Comparison of ENCODE assay signal across 12 cellular contexts in genomic region chr10:13834581-13835286, GRCh38.
DNase-seq lines count a peak whose midpoint lies in the region; ATAC-seq, FAIRE-seq and TF ChIP-seq lines count a peak whose summit lies in the region.
"Had no signal": no experiment of that assay in that cellular context is flagged by ENCODE, and none has a peak within 500 bp of the region (broad histone marks: within the 10 kb centered on the region; RNA-seq: fewer than 3 reads in every experiment).

No MANE protein-coding gene starts in this region.

- TF ChIP-seq CTCF in liver (IDR thresholded peaks at IDR 0.05; ENCODE audit: low read depth, low read length, missing input control) (no peak), HepG2 (CRISPR knock-in tag; IDR thresholded peaks at IDR 0.05) (no peak), fibroblast of lung (conservative IDR thresholded peaks at IDR 0.05 in 1 of 2, IDR thresholded peaks at IDR 0.05 in 1 of 2; ENCODE audit: low read depth in 1 of 2, low read length in 2 of 2) (no peak), mucosa of descending colon (IDR thresholded peaks at IDR 0.05) (no peak)

- H3K9ac ChIP-seq in liver (ENCODE audit: low read depth in 1 of 2, low read length in 2 of 2) (no peak overlapping the region), HepG2 (ENCODE audit: insufficient read depth, low read depth, low read length) (no peak overlapping the region), fibroblast of lung (ENCODE audit: insufficient read depth, low read length) (no peak overlapping the region)

- no peak for DNase-seq in HepG2 (ENCODE audit: low spot score)
- DNase-seq in fibroblast of lung (ENCODE audit: low read depth in 2 of 2): peak; percentile 61 to 72
- peak in 1 of 3 donors; percentile 31 for DNase-seq in mucosa of descending colon
- DNase-seq in activated CD4-positive, alpha-beta T cell treated with anti-CD3 and anti-CD28 coated beads, Interleukin-2, amount 50 U/mL, for 48 hours: no peak
- DNase-seq: NCI-H510A treated with DMSO at 0.1 percent for 48 hours, WERI-Rb-1 had no signal

- POLR2A ChIA-PET in HepG2 (lab: Yijun Ruan, JAX): no interaction called here

- TF ChIP-seq POLR2A in HepG2 (IDR thresholded peaks at IDR 0.05; ENCODE audit: insufficient read depth in 1 of 2, low read depth in 2 of 2, low read length in 2 of 2): no peak

- H3K4me3 ChIP-seq in liver (ENCODE audit: low read depth in 1 of 3, low read length in 3 of 3): no peak overlapping the region
- no peak overlapping the region for H3K4me3 ChIP-seq in HepG2 (replicated peaks in 1 of 3; ENCODE audit: insufficient read depth in 1 of 3, low read depth in 2 of 3, low read length in 3 of 3)
- no peak overlapping the region for H3K4me3 ChIP-seq in fibroblast of lung (replicated peaks in 1 of 4; ENCODE audit: control extremely low read depth in 1 of 4, insufficient read depth in 1 of 4, low read depth in 3 of 4, low read length in 4 of 4)
- no peak overlapping the region for H3K4me3 ChIP-seq in mucosa of descending colon
- H3K4me3 ChIP-seq: hepatocyte had no signal

- H3K27ac ChIP-seq in liver (ENCODE audit: low read depth in 1 of 2, low read length in 2 of 2) (peak overlapping the region; percentile 4 to 35), HepG2 (ENCODE audit: extremely low read length, insufficient read depth, low read length) (no peak overlapping the region), fibroblast of lung (ENCODE audit: insufficient read depth, low read length) (peak overlapping the region; percentile 11)
- H3K27ac ChIP-seq: hepatocyte, WERI-Rb-1 had no signal

- CTCF ChIA-PET in HepG2 (lab: Yijun Ruan, JAX; ENCODE audit: low intra/inter-chr PET ratio, low total read pairs): no interaction called here

- H3K36me3 ChIP-seq in liver (ENCODE audit: control insufficient read depth in 4 of 4, insufficient read depth in 3 of 4, low read depth in 1 of 4, low read length in 3 of 4) (no peaks in the 10 kb centered on the region), HepG2 (replicated peaks in 1 of 2; ENCODE audit: control insufficient read depth in 1 of 2, insufficient read depth in 2 of 2, low read length in 2 of 2) (no peaks in the 10 kb centered on the region), fibroblast of lung (ENCODE audit: control insufficient read depth, insufficient read depth, low read length) (no peaks in the 10 kb centered on the region), mucosa of descending colon (ENCODE audit: low read depth) (no peaks in the 10 kb centered on the region)
- H3K36me3 ChIP-seq: WERI-Rb-1 had no signal

- H3K4me1 ChIP-seq in liver (ENCODE audit: control insufficient read depth in 4 of 4, insufficient read depth in 4 of 4, low read length in 3 of 4): peaks cover 0 to 4% (median 0%) of the 10 kb centered on the region in 4 donors
- H3K4me1 ChIP-seq in HepG2 (ENCODE audit: insufficient read depth, low read length): no peaks in the 10 kb centered on the region
- H3K4me1 ChIP-seq in fibroblast of lung (ENCODE audit: control insufficient read depth, extremely low read depth, insufficient read depth, low read length): peaks cover 17% of the 10 kb centered on the region
- no peaks in the 10 kb centered on the region for H3K4me1 ChIP-seq in mucosa of descending colon (ENCODE audit: low read depth)

- H4K20me1 ChIP-seq in HepG2 (ENCODE audit: insufficient read depth, low read length) (no peaks in the 10 kb centered on the region), fibroblast of lung (ENCODE audit: control insufficient read depth, extremely low read depth, insufficient read depth, low read length) (no peaks in the 10 kb centered on the region)

- TF ChIP-seq RAD21 in liver (IDR thresholded peaks at IDR 0.05) (no peak), HepG2 (CRISPR knock-in tag; IDR thresholded peaks at IDR 0.05) (no peak)

- 46% methylated on average over 16 of the region's 16 CpGs for WGBS in liver
- 14% methylated on average over 16 of the region's 16 CpGs for WGBS in HepG2 (ENCODE audit: low lambda C conversion rate)

- no peak for FAIRE-seq in HepG2 (lab: Jason Lieb, UNC)

- BruUV-seq in HepG2 (replicated peaks; lab: Mats Ljungman, UMichigan): no TSS peak

- intact Hi-C loops in HepG2 (cut with micrococcal nuclease; ENCODE audit: unreplicated experiment): no loop called here
- intact Hi-C loops in mucosa of descending colon (cut with DNase I, micrococcal nuclease): no loop called here

- TF ChIP-seq EP300 in HepG2 (IDR thresholded peaks at IDR 0.05; ENCODE audit: low read depth in 2 of 2, low read length in 2 of 2) (no peak), HepG2 (CRISPR knock-in tag; IDR thresholded peaks at IDR 0.05; ENCODE audit: borderline replicate concordance) (no peak)

- H3K4me2 ChIP-seq in HepG2 (ENCODE audit: low read depth, low read length): no peak overlapping the region
- H3K4me2 ChIP-seq in fibroblast of lung (ENCODE audit: extremely low read depth, insufficient read depth, low read length): no peak overlapping the region
- H3K4me2 ChIP-seq: hepatocyte had no signal

- in situ Hi-C loops in HepG2 (cut with HindIII; ENCODE audit: extremely low pct_ligation_motif_present, low pct_unique_long_range_greater_than_20kb): no loop called here

- H2AFZ ChIP-seq in HepG2 (ENCODE audit: low read length): no peak overlapping the region
- H2AFZ ChIP-seq in fibroblast of lung (ENCODE audit: low read length): no peak overlapping the region
- H2AFZ ChIP-seq: hepatocyte had no signal

- no peaks in the 10 kb centered on the region for H3K9me3 ChIP-seq in liver (ENCODE audit: control insufficient read depth in 4 of 4, low read length in 3 of 4)
- no peaks in the 10 kb centered on the region for H3K9me3 ChIP-seq in HepG2 (ENCODE audit: low read length)
- H3K9me3 ChIP-seq in fibroblast of lung (ENCODE audit: control insufficient read depth, insufficient read depth, low read depth, low read length): no peaks in the 10 kb centered on the region
- no peaks in the 10 kb centered on the region for H3K9me3 ChIP-seq in mucosa of descending colon

- H3K27me3 ChIP-seq in liver (ENCODE audit: control insufficient read depth in 4 of 4, insufficient read depth in 4 of 4, low read length in 3 of 4) (no peaks in the 10 kb centered on the region), HepG2 (ENCODE audit: control insufficient read depth in 1 of 2, insufficient read depth in 2 of 2, low read length in 2 of 2) (no peaks in the 10 kb centered on the region), fibroblast of lung (ENCODE audit: control insufficient read depth, insufficient read depth, low read length) (no peaks in the 10 kb centered on the region)
- H3K27me3 ChIP-seq: hepatocyte had no signal

- no peaks in the 10 kb centered on the region for H3K79me2 ChIP-seq in HepG2 (ENCODE audit: insufficient read depth, low read length)
- H3K79me2 ChIP-seq in fibroblast of lung (ENCODE audit: control insufficient read depth, insufficient read depth, low read length): no peaks in the 10 kb centered on the region
- H3K79me2 ChIP-seq: hepatocyte had no signal

- ATAC-seq in HepG2 (no peak), mucosa of descending colon (peak; percentile 35), GM19463 (IDR thresholded peaks at IDR 0.05; ENCODE audit: unreplicated experiment) (no peak), HG03342 (IDR thresholded peaks at IDR 0.05; ENCODE audit: unreplicated experiment) (no peak), GM21619 (IDR thresholded peaks at IDR 0.05; ENCODE audit: unreplicated experiment) (no peak)
- ATAC-seq: activated naive CD4-positive, alpha-beta T cell treated with anti-CD3 and anti-CD28 coated beads, Interleukin-2, amount 50 U/mL, for 72 hours had no signal

TF ChIP-seq in liver, 16 proteins besides CTCF, POLR2A, EP300 and RAD21 (continues in another document):
- TF ChIP-seq HNF4A (conservative IDR thresholded peaks at IDR 0.05) (no peak), MAX (IDR thresholded peaks at IDR 0.05) (no peak), RXRA (IDR thresholded peaks at IDR 0.05) (no peak), TAF1 (conservative IDR thresholded peaks at IDR 0.05) (no peak), HNF4G (IDR thresholded peaks at IDR 0.05) (no peak), FOXA2 (IDR thresholded peaks at IDR 0.05) (no peak), SP1 (IDR thresholded peaks at IDR 0.05) (no peak), ATF3 (IDR thresholded peaks at IDR 0.05) (no peak), GABPA (IDR thresholded peaks at IDR 0.05 in 1 of 2, conservative IDR thresholded peaks at IDR 0.05 in 1 of 2) (no peak), JUND (IDR thresholded peaks at IDR 0.05) (no peak), NR2F2 (IDR thresholded peaks at IDR 0.05) (no peak), YY1 (IDR thresholded peaks at IDR 0.05) (no peak)

Comparison
In these comparisons a context has a peak if more than half of its experiments do, and no peak if none do; other contexts are left out.
1. DNase-seq: peak in fibroblast of lung (2 of 2); none in HepG2 (single experiment) and activated CD4-positive, alpha-beta T cell treated with anti-CD3 and anti-CD28 coated beads, Interleukin-2, amount 50 U/mL, for 48 hours (0 of 2).